ENCODE assay signal across 8 cellular contexts in genomic region chr4:185344743-185345538, GRCh38. TPM values are rescaled to one million over a fixed set of nuclear protein-coding genes. Genes with fewer than 3 reads are reported as not detected.
A peak's percentile ranks its signal among the peaks of the same experiment; 100 is the strongest.
DNase-seq lines count a peak whose midpoint lies in the region; ATAC-seq and TF ChIP-seq lines count a peak whose summit lies in the region.

No MANE protein-coding gene starts in this region.

- intact Hi-C loops in dorsolateral prefrontal cortex (cut with DNase I) = no loop called here

- no peak overlapping the region for H3K4ac ChIP-seq in neuronal stem cell (ENCODE audit: low read length)

- H3K14ac ChIP-seq in neuronal stem cell (ENCODE audit: low read length) = no peak overlapping the region

- peak overlapping the region in 3 of 4 donors; percentile 33 to 53 (median 38) for H3K27ac ChIP-seq in gastroesophageal sphincter
- no peak overlapping the region for H3K27ac ChIP-seq in neuronal stem cell (replicated peaks; ENCODE audit: low read length)
- H3K27ac ChIP-seq in dorsolateral prefrontal cortex = peak overlapping the region in 5 of 59 donors; percentile 6 to 41 (median 11)

- TF ChIP-seq POLR2A in gastroesophageal sphincter (IDR thresholded peaks at IDR 0.05) = no peak

- H3K9me3 ChIP-seq in gastroesophageal sphincter (no peaks in the 10 kb centered on the region), neuronal stem cell (replicated peaks in 1 of 2; ENCODE audit: control insufficient read depth in 2 of 2, insufficient read depth in 1 of 2, low read depth in 1 of 2, low read length in 2 of 2) (no peaks in the 10 kb centered on the region)

- no peak for TF ChIP-seq EP300 in gastroesophageal sphincter (IDR thresholded peaks at IDR 0.05)

- no peak overlapping the region for H4K8ac ChIP-seq in neuronal stem cell (ENCODE audit: low read depth, low read length)

- H2BK15ac ChIP-seq in neuronal stem cell (ENCODE audit: low read length) = no peak overlapping the region

- H3K23ac ChIP-seq in neuronal stem cell (ENCODE audit: low read depth, low read length, poor library complexity) = no peak overlapping the region

- no peak overlapping the region for H2AK5ac ChIP-seq in neuronal stem cell (ENCODE audit: low read depth, low read length)

- DNase-seq in EL (peak; percentile 9), neuronal stem cell (ENCODE audit: low spot score) (no peak), dorsolateral prefrontal cortex (no peak), NCI-H2171 (lab: John Stamatoyannopoulos, UW) (no peak)
- DNase-seq in stimulated activated CD4-positive, alpha-beta T cell treated with anti-CD3 and anti-CD28 coated beads, Interleukin-1b, Interleukin-23, amount 100 ng/mL, for 48 hours = no peak

- no peak overlapping the region for H3K18ac ChIP-seq in neuronal stem cell (ENCODE audit: low read length)

- peaks cover 3 to 86% of the 10 kb centered on the region in 2 donors for H3K36me3 ChIP-seq in gastroesophageal sphincter
- H3K36me3 ChIP-seq in neuronal stem cell (replicated peaks in 1 of 2; ENCODE audit: control insufficient read depth in 2 of 2, insufficient read depth in 2 of 2, low read length in 2 of 2) = peaks cover 16 to 38% of the 10 kb centered on the region in 2 donors

- no peaks in the 10 kb centered on the region for H3K27me3 ChIP-seq in gastroesophageal sphincter
- H3K27me3 ChIP-seq in neuronal stem cell (ENCODE audit: control insufficient read depth in 3 of 3, insufficient read depth in 3 of 3, low read depth in 1 of 3, low read length in 3 of 3) = no peaks in the 10 kb centered on the region
- no peaks in the 10 kb centered on the region for H3K27me3 ChIP-seq in dorsolateral prefrontal cortex

- 73 to 79% methylated on average over 5 to 6 of the region's 6 CpGs for WGBS in gastroesophageal sphincter (ENCODE audit: low coverage in 1 of 2), 2 donors
- no CpG with 5 or more reads among the region's 6 CpGs for whole genome bisulfite sequencing in neuronal stem cell (ENCODE audit: extremely low coverage in 2 of 2, insufficient read length in 2 of 2, insufficient replicate concordance in 1 of 2), 2 donors

- no peak overlapping the region for H2BK12ac ChIP-seq in neuronal stem cell (ENCODE audit: low read length)

- no peak overlapping the region for H3K4me2 ChIP-seq in neuronal stem cell (ENCODE audit: insufficient read depth, low read length, poor library complexity, severe bottlenecking)

- H3K4me1 ChIP-seq in gastroesophageal sphincter (peaks cover 0 to 4% (median 0%) of the 10 kb centered on the region in 3 donors), neuronal stem cell (ENCODE audit: control insufficient read depth in 2 of 2, insufficient read depth in 1 of 2, low read depth in 1 of 2, low read length in 2 of 2) (no peaks in the 10 kb centered on the region)

- no peak for TF ChIP-seq CTCF in gastroesophageal sphincter (IDR thresholded peaks at IDR 0.05)
- no peak for TF ChIP-seq CTCF in dorsolateral prefrontal cortex (IDR thresholded peaks at IDR 0.05 in 54 of 56, conservative IDR thresholded peaks at IDR 0.05 in 2 of 56; ENCODE audit: low read depth in 1 of 56, partially characterized antibody in 56 of 56)

- no peak overlapping the region for H2BK120ac ChIP-seq in neuronal stem cell (ENCODE audit: low read depth, low read length)

- no peak overlapping the region for H4K91ac ChIP-seq in neuronal stem cell (ENCODE audit: low read depth, low read length, poor library complexity)

- no peak overlapping the region for H2BK5ac ChIP-seq in neuronal stem cell (ENCODE audit: low read length)

- ATAC-seq in GM21381 (IDR thresholded peaks at IDR 0.05; ENCODE audit: unreplicated experiment) (peak; percentile 52), HG03469 (IDR thresholded peaks at IDR 0.05; ENCODE audit: unreplicated experiment) (peak; percentile 35), gastroesophageal sphincter (no peak)

- no peaks in the 10 kb centered on the region for H3K79me1 ChIP-seq in neuronal stem cell (ENCODE audit: low read depth, low read length)

- no peak overlapping the region for H3K9ac ChIP-seq in neuronal stem cell (ENCODE audit: low read depth, low read length, poor library complexity)

- H3K4me3 ChIP-seq in gastroesophageal sphincter (no peak overlapping the region), neuronal stem cell (ENCODE audit: low read length in 2 of 2) (no peak overlapping the region), dorsolateral prefrontal cortex (no peak overlapping the region)

- H2AFZ ChIP-seq in neuronal stem cell (ENCODE audit: low read length) = no peak overlapping the region

RNA-seq across cellular contexts. Expression of gene LRP2BP, which starts 50.8 kb away (rescaled TPM):
- total RNA-seq in gastroesophageal sphincter (1 to 10 TPM in 3 of 4 donors, under 1 TPM in 1; 0.81 to 4.4 (median 1.5) TPM), dorsolateral prefrontal cortex (10 to 100 TPM in 80 of 120 experiments, 1 to 10 TPM in 40; 6.0 to 25.1 (median 11.4) TPM)
- 0.17 TPM for polyA plus RNA-seq in neuronal stem cell (2013, experiment 1 of 2)
- polyA plus RNA-seq in neuronal stem cell (2013, experiment 2 of 2) = 0.18 TPM

RNA-seq across cellular contexts. Expression of gene ANKRD37, which starts 51.7 kb away (rescaled TPM):
- total RNA-seq in gastroesophageal sphincter (10 to 100 TPM in 2 of 4 donors, 1 to 10 TPM in 2; 6.7 to 16.5 (median 9.8) TPM), dorsolateral prefrontal cortex (10 to 100 TPM in 117 of 120 experiments, 1 to 10 TPM in 3; 8.7 to 70.8 (median 21.4) TPM)
- 3.4 TPM for polyA plus RNA-seq in neuronal stem cell (2013, experiment 1 of 2)
- 3.7 TPM for polyA plus RNA-seq in neuronal stem cell (2013, experiment 2 of 2)
